ENCODE assay signal across 8 cellular contexts in genomic region chr10:72088879-72089585, GRCh38. TPM values are rescaled to one million over a fixed set of nuclear protein-coding genes. Genes with fewer than 3 reads are reported as not detected.
DNase-seq lines count a peak whose midpoint lies in the region; ATAC-seq lines count a peak whose summit lies in the region.

No MANE protein-coding gene starts in this region.

- H3K36me3 Mint-ChIP-seq in immature natural killer cell = peaks cover under 1 to 12% (median 12%) of the 10 kb centered on the region in 3 donors
- no peaks in the 10 kb centered on the region for H3K36me3 Mint-ChIP-seq in stimulated activated memory B cell treated with anti-CD40 and anti-IgM and Interleukin-4, amounts not matched to agents 10 μg/mL and 1 μg/mL and 100 μg/mL, for 72 hours

- peak overlapping the region; percentile 96 to 100 (median 99) for H3K27ac Mint-ChIP-seq in immature natural killer cell
- peak overlapping the region; percentile 95 for H3K27ac Mint-ChIP-seq in stimulated activated memory B cell treated with anti-CD40 and anti-IgM and Interleukin-4, amounts not matched to agents 10 μg/mL and 1 μg/mL and 100 μg/mL, for 72 hours

- peak overlapping the region; percentile 97 to 100 (median 100) for H3K4me3 Mint-ChIP-seq in immature natural killer cell
- peak overlapping the region; percentile 99 for H3K4me3 Mint-ChIP-seq in stimulated activated memory B cell treated with anti-CD40 and anti-IgM and Interleukin-4, amounts not matched to agents 10 μg/mL and 1 μg/mL and 100 μg/mL, for 72 hours

- DNase-seq in COR-L47 (lab: John Stamatoyannopoulos, UW) (peak; percentile 22), NCI-H510A (lab: John Stamatoyannopoulos, UW) (peak; percentile 36), immature natural killer cell (peak; percentile 49 to 60 (median 53)), H4 (ENCODE audit: low spot score) (no peak)
- DNase-seq in activated effector memory CD4-positive, alpha-beta T cell treated with anti-CD3 and anti-CD28 coated beads, Interleukin-2, amount 50 U/mL, for 16 hours = peak; percentile 82

- peak; percentile 18 for ATAC-seq in stimulated activated memory B cell treated with anti-CD40 and anti-IgM and Interleukin-4, amounts not matched to agents 10 μg/mL and 1 μg/mL and 100 μg/mL, for 72 hours
- no peak for ATAC-seq in HG03196 (IDR thresholded peaks at IDR 0.05; ENCODE audit: unreplicated experiment)
- ATAC-seq in GM18907 (IDR thresholded peaks at IDR 0.05; ENCODE audit: unreplicated experiment) = no peak

- no peaks in the 10 kb centered on the region for H3K9me3 Mint-ChIP-seq in immature natural killer cell
- no peaks in the 10 kb centered on the region for H3K9me3 Mint-ChIP-seq in stimulated activated memory B cell treated with anti-CD40 and anti-IgM and Interleukin-4, amounts not matched to agents 10 μg/mL and 1 μg/mL and 100 μg/mL, for 72 hours

- H3K27me3 Mint-ChIP-seq in immature natural killer cell (ENCODE audit: low read depth in 3 of 3) = peaks cover 15 to 28% (median 21%) of the 10 kb centered on the region in 3 donors
- H3K27me3 Mint-ChIP-seq in stimulated activated memory B cell treated with anti-CD40 and anti-IgM and Interleukin-4, amounts not matched to agents 10 μg/mL and 1 μg/mL and 100 μg/mL, for 72 hours = no peaks in the 10 kb centered on the region

- peaks cover 47 to 53% of the 10 kb centered on the region in 2 donors for H3K4me1 Mint-ChIP-seq in immature natural killer cell
- peaks cover 39% of the 10 kb centered on the region for H3K4me1 Mint-ChIP-seq in stimulated activated memory B cell treated with anti-CD40 and anti-IgM and Interleukin-4, amounts not matched to agents 10 μg/mL and 1 μg/mL and 100 μg/mL, for 72 hours

RNA-seq across cellular contexts. Expression of gene SPOCK2, which starts 0.7 kb away (rescaled TPM):
- polyA plus RNA-seq in immature natural killer cell = 10 to 100 TPM; 58.8 to 86.0 (median 69.0) TPM
- total RNA-seq in H4 (2014; rRNA removed; shearing (Covaris generic)) = 0.27 and 0.29 TPM in 2 replicates
